In genomic region chr9:94974154-94974860, GRCh38 we compare ENCODE assay signal across 18 cellular contexts.
DNase-seq lines count a peak whose midpoint lies in the region.
"Had no signal": no experiment of that assay in that cellular context is flagged by ENCODE, and none has a peak within 500 bp of the region (broad histone marks: within the 10 kb centered on the region; RNA-seq: fewer than 3 reads in every experiment).

No MANE protein-coding gene starts in this region.

- no peak overlapping the region for H2BK5ac ChIP-seq in mesenchymal stem cell (ENCODE audit: low read depth, low read length, poor library complexity, severe bottlenecking)

- no peak overlapping the region for H3K4ac ChIP-seq in mesenchymal stem cell (ENCODE audit: low read depth in 1 of 2, low read length in 2 of 2)

- no peak overlapping the region for H4K8ac ChIP-seq in mesenchymal stem cell (ENCODE audit: low read length)

- peaks cover 9% of the 10 kb centered on the region for H3K79me1 ChIP-seq in mesenchymal stem cell (replicated peaks; ENCODE audit: low read length, poor library complexity, severe bottlenecking)

- 92% methylated on average over 10 of the region's 10 CpGs for WGBS in mesenchymal stem cell

- H3K27me3 ChIP-seq in mesenchymal stem cell (ENCODE audit: control insufficient read depth in 1 of 2, insufficient read depth in 1 of 2, low read length in 2 of 2) (no peaks in the 10 kb centered on the region), stomach smooth muscle (ENCODE audit: control insufficient read depth in 1 of 2, insufficient read depth in 2 of 2, low read length in 2 of 2) (no peaks in the 10 kb centered on the region)
- H3K27me3 ChIP-seq: spleen, upper lobe of left lung had no signal

- no peak overlapping the region for H2AFZ ChIP-seq in mesenchymal stem cell (ENCODE audit: low read depth, low read length)
- H2AFZ ChIP-seq: parathyroid adenoma had no signal

- no peak overlapping the region for H2BK12ac ChIP-seq in mesenchymal stem cell (ENCODE audit: low read length in 2 of 2)

- H3K23ac ChIP-seq in mesenchymal stem cell (ENCODE audit: low read length in 2 of 2), result no peak overlapping the region

- no peak overlapping the region for H3K4me2 ChIP-seq in mesenchymal stem cell (ENCODE audit: low read length, poor library complexity, severe bottlenecking)

- H3K9me3 ChIP-seq in mesenchymal stem cell (ENCODE audit: control insufficient read depth, low read length) (no peaks in the 10 kb centered on the region), stomach smooth muscle (ENCODE audit: control insufficient read depth in 2 of 2, low read length in 2 of 2) (no peaks in the 10 kb centered on the region)
- H3K9me3 ChIP-seq: spleen, upper lobe of left lung had no signal

- no peak overlapping the region for H3K4me3 ChIP-seq in mesenchymal stem cell (ENCODE audit: insufficient read depth in 1 of 2, low read depth in 1 of 2, low read length in 2 of 2)
- H3K4me3 ChIP-seq in stomach smooth muscle (ENCODE audit: low read length in 2 of 2), result no peak overlapping the region
- H3K4me3 ChIP-seq: spleen, upper lobe of left lung had no signal

- no peak overlapping the region for H3K18ac ChIP-seq in mesenchymal stem cell (ENCODE audit: low read depth in 1 of 2, low read length in 2 of 2)

- H2BK15ac ChIP-seq in mesenchymal stem cell (ENCODE audit: low read depth, poor library complexity, severe bottlenecking), result no peak overlapping the region

- peak; percentile 15 for DNase-seq in DMS 273 (lab: John Stamatoyannopoulos, UW; ENCODE audit: unreplicated experiment)
- DNase-seq in DMS 273 treated with DMSO at 0.1 percent for 48 hours (lab: John Stamatoyannopoulos, UW), result no peak
- peak; percentile 31 for DNase-seq in astrocyte of the hippocampus (ENCODE audit: low read depth, low spot score)
- DNase-seq in mesenchymal stem cell, result no peak
- no peak for DNase-seq in activated CD8-positive, alpha-beta memory T cell treated with anti-CD3 and anti-CD28 coated beads, Interleukin-2, amount 50 U/mL, for 4 hours
- no peak for DNase-seq in substantia nigra (lab: John Stamatoyannopoulos, UW)
- DNase-seq in activated CD4-positive, alpha-beta T cell treated with anti-CD3 and anti-CD28 coated beads for 48 hours, result no peak
- DNase-seq: activated CD4-positive, alpha-beta T cell treated with anti-CD3 and anti-CD28 coated beads, Interleukin-2, amount 10 ng/mL, durations not matched to agents 24 days and 14 days; activated T-cell treated with anti-CD3 and anti-CD28 coated beads, Interleukin-2, amount 50 U/mL, for 24 hours; endodermal cell; kidney glomerular epithelial cell; NCI-H1092 treated with DMSO at 0.1 percent for 48 hours; NCI-H748 treated with DMSO at 0.1 percent for 48 hours; spleen; upper lobe of left lung had no signal

- no peak overlapping the region for H4K91ac ChIP-seq in mesenchymal stem cell (ENCODE audit: low read length)

- peaks cover 18% of the 10 kb centered on the region for H3K4me1 ChIP-seq in mesenchymal stem cell (ENCODE audit: control insufficient read depth, insufficient read depth, low read depth, low read length)
- peaks cover 8% of the 10 kb centered on the region for H3K4me1 ChIP-seq in stomach smooth muscle (ENCODE audit: control insufficient read depth, insufficient read depth, low read length)
- H3K4me1 ChIP-seq: parathyroid adenoma had no signal

- H3K9ac ChIP-seq in mesenchymal stem cell (ENCODE audit: low read length) (no peak overlapping the region), stomach smooth muscle (ENCODE audit: low read length in 2 of 2) (no peak overlapping the region)
- H3K9ac ChIP-seq: parathyroid adenoma had no signal

- peaks cover 1 to 7% of the 10 kb centered on the region in 2 experiments for H3K36me3 ChIP-seq in mesenchymal stem cell (ENCODE audit: control insufficient read depth in 1 of 2, insufficient read depth in 2 of 2, low read depth in 1 of 2, low read length in 2 of 2)
- peaks cover 0 to 2% of the 10 kb centered on the region in 2 donors for H3K36me3 ChIP-seq in stomach smooth muscle (ENCODE audit: control insufficient read depth in 2 of 2, insufficient read depth in 2 of 2, low read length in 2 of 2)
- H3K36me3 ChIP-seq: upper lobe of left lung had no signal

- no peak overlapping the region for H3K14ac ChIP-seq in mesenchymal stem cell (ENCODE audit: low read length in 2 of 2)

- H2BK120ac ChIP-seq in mesenchymal stem cell (ENCODE audit: low read depth, low read length), result no peak overlapping the region

- peak overlapping the region; percentile 86 for H3K27ac ChIP-seq in mesenchymal stem cell (ENCODE audit: low read length, poor library complexity, severe bottlenecking)
- H3K27ac ChIP-seq in stomach smooth muscle (ENCODE audit: low read length), result peak overlapping the region; percentile 18
- no peak overlapping the region for H3K27ac ChIP-seq in substantia nigra (ENCODE audit: low read depth, low read length, poor library complexity, severe bottlenecking)
- H3K27ac ChIP-seq: 22Rv1, parathyroid adenoma had no signal

- peak overlapping the region; percentile 11 for H2AK5ac ChIP-seq in mesenchymal stem cell (ENCODE audit: low read length, severe bottlenecking)

Comparison
In these comparisons a context has a peak if more than half of its experiments do, and no peak if none do; other contexts are left out.
1. DNase-seq: peak in DMS 273 (single experiment) and astrocyte of the hippocampus (single experiment); none in DMS 273 treated with DMSO at 0.1 percent for 48 hours (single experiment), mesenchymal stem cell (single experiment), activated CD8-positive, alpha-beta memory T cell treated with anti-CD3 and anti-CD28 coated beads, Interleukin-2, amount 50 U/mL, for 4 hours (single experiment), substantia nigra (0 of 49) and activated CD4-positive, alpha-beta T cell treated with anti-CD3 and anti-CD28 coated beads for 48 hours (single experiment).